Comparison of ENCODE assay signal across 8 cellular contexts in the genomic region with DNA sequence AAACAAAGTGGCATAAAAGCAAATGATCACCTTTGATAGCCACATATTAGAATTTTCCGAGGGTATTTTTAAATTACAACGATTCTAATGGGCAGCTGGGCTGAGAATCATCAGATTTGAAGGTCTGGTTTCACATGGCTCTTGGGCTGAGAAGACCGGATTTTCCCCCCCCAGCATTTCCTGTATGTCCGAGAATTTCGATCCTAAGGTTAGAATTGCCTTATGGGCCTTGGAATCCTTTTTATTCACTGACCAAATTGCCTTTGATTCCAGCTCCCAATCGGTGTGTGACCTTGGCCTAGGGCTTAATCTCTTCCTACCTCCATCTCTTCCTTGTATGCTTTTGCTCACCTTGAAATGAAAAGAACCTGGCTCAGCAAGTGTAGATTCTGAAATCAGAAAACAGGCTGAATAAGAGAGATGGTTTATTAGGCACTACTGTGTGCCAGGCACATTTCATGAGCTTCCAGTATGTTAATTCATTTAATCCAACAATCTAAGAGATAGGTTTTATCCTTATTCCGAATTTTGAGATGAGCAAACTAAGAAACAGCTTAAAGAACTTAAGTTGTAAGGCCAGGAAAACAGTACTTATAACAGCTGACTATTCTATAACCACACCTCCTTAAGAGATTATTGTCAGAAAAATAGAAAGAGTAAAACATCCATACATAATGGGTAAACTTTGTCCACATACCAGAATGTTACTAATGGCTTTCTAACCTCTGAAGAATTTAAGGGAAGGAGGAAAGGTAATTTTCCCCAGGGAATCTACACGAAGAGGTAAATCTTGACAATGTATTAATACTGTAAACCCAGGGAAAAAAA. TPM values are rescaled to one million over a fixed set of nuclear protein-coding genes. Genes with fewer than 3 reads are reported as not detected.
DNase-seq lines count a peak whose midpoint lies in the region; ATAC-seq, FAIRE-seq and TF ChIP-seq lines count a peak whose summit lies in the region.

No MANE protein-coding gene starts in this region.

- H3K9me3 ChIP-seq in mesodermal cell (ENCODE audit: control insufficient read depth, low read length) = no peaks in the 10 kb centered on the region

- no peak for FAIRE-seq in HTR-8/SVneo (lab: Jason Lieb, UNC)

- peaks cover 0 to 11% (median 0%) of the 10 kb centered on the region in 5 experiments for H3K9me3 Mint-ChIP-seq in brain

- TF ChIP-seq CTCF in AG09309 (IDR thresholded peaks at IDR 0.05; ENCODE audit: control insufficient read depth, insufficient read depth, low read depth, low read length, missing control alignments) = no peak
- no peak for TF ChIP-seq CTCF in brain (conservative IDR thresholded peaks at IDR 0.05)

- peaks cover 36% of the 10 kb centered on the region for H3K27me3 Mint-ChIP-seq in brain

- peaks cover 8% of the 10 kb centered on the region for H3K4me1 ChIP-seq in mesodermal cell (ENCODE audit: control insufficient read depth, insufficient read depth, low read length, poor library complexity, severe bottlenecking)

- 8 to 11% methylated on average over 3 to 4 of the region's 8 CpGs for WGBS in mesodermal cell (ENCODE audit: insufficient coverage in 2 of 2), 2 experiments

- ATAC-seq in GM21526 (IDR thresholded peaks at IDR 0.05; ENCODE audit: low FRiP score, unreplicated experiment) = no peak

- H3K27ac ChIP-seq in mesodermal cell (ENCODE audit: low read depth, low read length, severe bottlenecking) = peak overlapping the region; percentile 97

- H3K36me3 Mint-ChIP-seq in brain = peaks cover 60% of the 10 kb centered on the region

- H3K4me3 Mint-ChIP-seq in brain = peak overlapping the region; percentile 95 to 98 (median 96)

- H3K27ac Mint-ChIP-seq in brain = peak overlapping the region; percentile 92 to 99 (median 98)

- H3K4me3 ChIP-seq in AG09309 (ENCODE audit: control insufficient read depth, low read depth, low read length) (peak overlapping the region; percentile 68), mesodermal cell (ENCODE audit: extremely low read depth, insufficient read depth, low read length, poor library complexity, severe bottlenecking) (peak overlapping the region; percentile 89)

- peaks cover 56% of the 10 kb centered on the region for H3K4me1 Mint-ChIP-seq in brain

- H3K36me3 ChIP-seq in mesodermal cell (ENCODE audit: control insufficient read depth, insufficient read depth, low read length) = peaks cover 22% of the 10 kb centered on the region

- DNase-seq in AG09309 (ENCODE audit: low read depth) (no peak), HTR-8/SVneo (ENCODE audit: insufficient read length, low spot score) (peak; percentile 24), DMS153 treated with DMSO at 0.1 percent for 48 hours (lab: John Stamatoyannopoulos, UW; ENCODE audit: unreplicated experiment) (no peak)
- no peak for DNase-seq in activated effector memory CD4-positive, alpha-beta T cell treated with Interleukin-2 at 50 U/mL for 16 hours
- DNase-seq in effector CD8-positive, alpha-beta T cell (lab: John Stamatoyannopoulos, UW) = no peak

RNA-seq across cellular contexts. Expression of gene HFE, which starts 39.4 kb away (rescaled TPM):
- 1.6 TPM for polyA plus RNA-seq in brain (ENCODE audit: insufficient read depth, low read depth, low replicate concordance)
- polyA plus RNA-seq in mesodermal cell (2013, experiment 1 of 2) = 1.3 TPM
- polyA plus RNA-seq in mesodermal cell (2013, experiment 2 of 2) = 0.96 TPM
